39 cellular contexts compared by ENCODE assay signal in genomic region chr20:22542427-22542826, GRCh38. TPM values are rescaled to one million over a fixed set of nuclear protein-coding genes. Genes with fewer than 3 reads are reported as not detected.
"Had no signal": no experiment of that assay in that cellular context is flagged by ENCODE, and none has a peak within 500 bp of the region (broad histone marks: within the 10 kb centered on the region; RNA-seq: fewer than 3 reads in every experiment).

No MANE protein-coding gene starts in this region.

- H3K4me3 ChIP-seq: adrenal gland, body of pancreas, breast epithelium had no signal

- H3K9me3 ChIP-seq: adrenal gland, body of pancreas, breast epithelium had no signal

- ATAC-seq: activated CD8-positive, alpha-beta T cell treated with anti-CD3 and anti-CD28 coated beads for 36 hours; activated naive CD4-positive, alpha-beta T cell treated with anti-CD3 and anti-CD28 coated beads, Interleukin-2, amount 50 U/mL, for 72 hours; activated T-cell treated with anti-CD3 and anti-CD28 coated beads, Interleukin-2, amount 50 U/mL, for 4 hours; activated T-cell treated with anti-CD3 and anti-CD28 coated beads, Interleukin-2, amount 50 U/mL, for 72 hours; activated T-helper 17 cell treated with anti-CD3 and anti-CD28 coated beads, Interleukin-2, amount 50 U/mL, for 72 hours; body of pancreas had no signal

- H3K27ac ChIP-seq: adrenal gland, body of pancreas, brain microvascular endothelial cell, breast epithelium, VCaP had no signal

- H3K27me3 ChIP-seq: adrenal gland, body of pancreas, brain microvascular endothelial cell had no signal

- H3K27ac Mint-ChIP-seq: activated B cell treated with CpG ODN at 0.5 μM for 24 hours; activated CD4-positive, alpha-beta memory T cell treated with anti-CD3 and anti-CD28 coated beads for 36 hours; activated CD4-positive, alpha-beta T cell treated with anti-CD3 and anti-CD28 coated beads, Interleukin-2, amount 10 ng/mL, durations not matched to agents 24 days and 14 days; activated CD8-positive, alpha-beta T cell treated with anti-CD3 and anti-CD28 coated beads for 36 hours; activated naive CD4-positive, alpha-beta T cell treated with anti-CD3 and anti-CD28 coated beads for 36 hours; activated naive CD4-positive, alpha-beta T cell treated with anti-CD3 and anti-CD28 coated beads, Interleukin-2, amount 50 U/mL, for 72 hours; activated naive CD8-positive, alpha-beta T cell treated with anti-CD3 and anti-CD28 coated beads for 36 hours; activated T-cell treated with anti-CD3 and anti-CD28 coated beads, Interleukin-2, amount 50 U/mL, for 72 hours; activated T-helper 1 cell treated with anti-CD3 and anti-CD28 coated beads, Interleukin-12 subunit alpha, Interleukin-12 subunit beta, Interleukin-2, Interleukin-4 antibody, amounts not matched to agents 30 ng/mL and 10 ng/mL and 1 ng/mL, durations not matched to agents 14 hours and 24 hours and 36 hours; activated T-helper 17 cell treated with anti-CD3 and anti-CD28 coated beads, Interleukin-2, amount 50 U/mL, for 72 hours; T-helper 1 cell treated with Interleukin-12 subunit alpha and Interleukin-12 subunit beta and Interleukin-4 antibody, amounts not matched to agents 30 μg/mL and 1 μg/mL, for 36 hours; T-helper 2 cell treated with Interferon-gamma antibody and Interleukin-4, amounts not matched to agents 5 μg/mL and 100 μg/mL, for 36 hours had no signal

- DNase-seq: activated B cell treated with CpG ODN at 0.5 μM for 24 hours; activated CD4-positive, alpha-beta memory T cell treated with anti-CD3 and anti-CD28 coated beads for 36 hours; activated CD4-positive, alpha-beta T cell treated with anti-CD3 and anti-CD28 coated beads for 4 hours; activated CD4-positive, alpha-beta T cell treated with anti-CD3 and anti-CD28 coated beads, Interleukin-2, amount 10 ng/mL, durations not matched to agents 24 days and 14 days; activated CD4-positive, alpha-beta T cell treated with anti-CD3 and anti-CD28 coated beads, Interleukin-2, amount 50 U/mL, for 1 hour; activated CD4-positive, alpha-beta T cell treated with anti-CD3 and anti-CD28 coated beads, Interleukin-2, amount 50 U/mL, for 4 hours; activated CD4-positive, CD25-positive, alpha-beta regulatory T cell treated with anti-CD3 and anti-CD28 coated beads, Interleukin-2, amount 50 U/mL, for 72 hours; activated CD8-positive, alpha-beta memory T cell treated with anti-CD3 and anti-CD28 coated beads, Interleukin-2, amount 50 U/mL, for 4 hours; activated CD8-positive, alpha-beta T cell treated with anti-CD3 and anti-CD28 coated beads for 36 hours; activated effector memory CD4-positive, alpha-beta T cell treated with anti-CD3 and anti-CD28 coated beads, Interleukin-2, amount 50 U/mL, for 16 hours; activated gamma-delta T cell treated with Interleukin-2 at 50 U/mL for 16 hours; activated naive CD4-positive, alpha-beta T cell; activated naive CD4-positive, alpha-beta T cell treated with anti-CD3 and anti-CD28 coated beads for 36 hours; activated naive CD4-positive, alpha-beta T cell treated with anti-CD3 and anti-CD28 coated beads, Interleukin-2, amount 50 U/mL, for 16 hours; activated naive CD8-positive, alpha-beta T cell treated with anti-CD3 and anti-CD28 coated beads for 36 hours; activated T-cell treated with anti-CD3 and anti-CD28 coated beads for 4 hours; activated T-cell treated with anti-CD3 and anti-CD28 coated beads, Interleukin-2, amount 50 U/mL, for 1 hour; activated T-cell treated with anti-CD3 and anti-CD28 coated beads, Interleukin-2, amount 50 U/mL, for 4 hours; activated T-cell treated with anti-CD3 and anti-CD28 coated beads, Interleukin-2, amount 50 U/mL, for 72 hours; adrenal gland; amniotic stem cell; aorta; body of pancreas; brain microvascular endothelial cell; central memory CD4-positive, alpha-beta T cell; T-helper 2 cell; T-helper 9 cell had no signal

- H3K36me3 Mint-ChIP-seq: activated CD4-positive, alpha-beta memory T cell treated with anti-CD3 and anti-CD28 coated beads for 36 hours; activated naive CD4-positive, alpha-beta T cell treated with anti-CD3 and anti-CD28 coated beads, Interleukin-2, amount 50 U/mL, for 72 hours; activated naive CD8-positive, alpha-beta T cell treated with anti-CD3 and anti-CD28 coated beads for 36 hours had no signal

- H3K4me3 Mint-ChIP-seq: activated B cell treated with CpG ODN at 0.5 μM for 24 hours; activated CD4-positive, alpha-beta memory T cell treated with anti-CD3 and anti-CD28 coated beads for 36 hours; activated CD4-positive, alpha-beta T cell treated with anti-CD3 and anti-CD28 coated beads, Interleukin-2, amount 10 ng/mL, durations not matched to agents 24 days and 14 days; activated CD8-positive, alpha-beta T cell treated with anti-CD3 and anti-CD28 coated beads for 36 hours; activated naive CD4-positive, alpha-beta T cell treated with anti-CD3 and anti-CD28 coated beads for 36 hours; activated naive CD8-positive, alpha-beta T cell treated with anti-CD3 and anti-CD28 coated beads for 36 hours; activated T-cell treated with anti-CD3 and anti-CD28 coated beads, Interleukin-2, amount 50 U/mL, for 4 hours; activated T-cell treated with anti-CD3 and anti-CD28 coated beads, Interleukin-2, amount 50 U/mL, for 72 hours; activated T-helper 1 cell treated with anti-CD3 and anti-CD28 coated beads, Interleukin-12 subunit alpha, Interleukin-12 subunit beta, Interleukin-2, Interleukin-4 antibody, amounts not matched to agents 30 ng/mL and 10 ng/mL and 1 ng/mL, durations not matched to agents 14 hours and 24 hours and 36 hours; activated T-helper 17 cell treated with anti-CD3 and anti-CD28 coated beads, Interleukin-2, amount 50 U/mL, for 72 hours; T-helper 1 cell treated with Interleukin-12 subunit alpha and Interleukin-12 subunit beta and Interleukin-4 antibody, amounts not matched to agents 30 μg/mL and 1 μg/mL, for 36 hours; T-helper 2 cell treated with Interferon-gamma antibody and Interleukin-4, amounts not matched to agents 5 μg/mL and 100 μg/mL, for 36 hours had no signal

- H3K27me3 Mint-ChIP-seq: activated CD4-positive, alpha-beta memory T cell treated with anti-CD3 and anti-CD28 coated beads for 36 hours; activated CD4-positive, alpha-beta T cell treated with anti-CD3 and anti-CD28 coated beads, Interleukin-2, amount 10 ng/mL, durations not matched to agents 24 days and 14 days had no signal

- H3K4me1 Mint-ChIP-seq: activated B cell treated with CpG ODN at 0.5 μM for 24 hours; activated CD4-positive, alpha-beta T cell treated with anti-CD3 and anti-CD28 coated beads, Interleukin-2, amount 10 ng/mL, durations not matched to agents 24 days and 14 days; activated naive CD8-positive, alpha-beta T cell treated with anti-CD3 and anti-CD28 coated beads for 36 hours; activated T-helper 17 cell treated with anti-CD3 and anti-CD28 coated beads, Interleukin-2, amount 50 U/mL, for 72 hours had no signal

- H3K9me3 Mint-ChIP-seq: activated B cell treated with CpG ODN at 0.5 μM for 24 hours; activated naive CD8-positive, alpha-beta T cell treated with anti-CD3 and anti-CD28 coated beads for 36 hours; activated T-helper 1 cell treated with anti-CD3 and anti-CD28 coated beads, Interleukin-12 subunit alpha, Interleukin-12 subunit beta, Interleukin-2, Interleukin-4 antibody, amounts not matched to agents 30 ng/mL and 10 ng/mL and 1 ng/mL, durations not matched to agents 14 hours and 24 hours and 36 hours had no signal

- H3K4me1 ChIP-seq: adrenal gland, body of pancreas, breast epithelium had no signal

- H3K36me3 ChIP-seq: adrenal gland, brain microvascular endothelial cell, breast epithelium had no signal

- FAIRE-seq: astrocyte, TTC549 had no signal

RNA-seq across cellular contexts. Expression of gene FOXA2, which starts 41.9 kb away (rescaled TPM):
- total RNA-seq: activated B cell treated with CpG ODN at 0.5 μM for 24 hours; activated CD4-positive, alpha-beta memory T cell treated with anti-CD3 and anti-CD28 coated beads for 36 hours; activated CD4-positive, alpha-beta T cell treated with anti-CD3 and anti-CD28 coated beads, Interleukin-2, amount 10 ng/mL, durations not matched to agents 24 days and 14 days; activated CD8-positive, alpha-beta memory T cell treated with anti-CD3 and anti-CD28 coated beads for 36 hours; activated CD8-positive, alpha-beta T cell treated with anti-CD3 and anti-CD28 coated beads for 36 hours; activated naive CD4-positive, alpha-beta T cell treated with anti-CD3 and anti-CD28 coated beads for 36 hours; activated naive CD4-positive, alpha-beta T cell treated with anti-CD3 and anti-CD28 coated beads, Interleukin-2, amount 50 U/mL, for 72 hours; activated naive CD8-positive, alpha-beta T cell treated with anti-CD3 and anti-CD28 coated beads for 36 hours; activated T-cell treated with anti-CD3 and anti-CD28 coated beads, Interleukin-2, amount 50 U/mL, for 4 hours; activated T-cell treated with anti-CD3 and anti-CD28 coated beads, Interleukin-2, amount 50 U/mL, for 72 hours; activated T-helper 1 cell treated with anti-CD3 and anti-CD28 coated beads, Interleukin-12 subunit alpha, Interleukin-12 subunit beta, Interleukin-2, Interleukin-4 antibody, amounts not matched to agents 30 ng/mL and 10 ng/mL and 1 ng/mL, durations not matched to agents 14 hours and 24 hours and 36 hours; activated T-helper 17 cell treated with anti-CD3 and anti-CD28 coated beads, Interleukin-2, amount 50 U/mL, for 72 hours; adrenal gland; aorta; astrocyte; breast epithelium; cardiac septum; cerebellum had no signal
- polyA plus RNA-seq: adrenal gland had no signal
